ENCODE assay signal across 8 cellular contexts in the genomic region with DNA sequence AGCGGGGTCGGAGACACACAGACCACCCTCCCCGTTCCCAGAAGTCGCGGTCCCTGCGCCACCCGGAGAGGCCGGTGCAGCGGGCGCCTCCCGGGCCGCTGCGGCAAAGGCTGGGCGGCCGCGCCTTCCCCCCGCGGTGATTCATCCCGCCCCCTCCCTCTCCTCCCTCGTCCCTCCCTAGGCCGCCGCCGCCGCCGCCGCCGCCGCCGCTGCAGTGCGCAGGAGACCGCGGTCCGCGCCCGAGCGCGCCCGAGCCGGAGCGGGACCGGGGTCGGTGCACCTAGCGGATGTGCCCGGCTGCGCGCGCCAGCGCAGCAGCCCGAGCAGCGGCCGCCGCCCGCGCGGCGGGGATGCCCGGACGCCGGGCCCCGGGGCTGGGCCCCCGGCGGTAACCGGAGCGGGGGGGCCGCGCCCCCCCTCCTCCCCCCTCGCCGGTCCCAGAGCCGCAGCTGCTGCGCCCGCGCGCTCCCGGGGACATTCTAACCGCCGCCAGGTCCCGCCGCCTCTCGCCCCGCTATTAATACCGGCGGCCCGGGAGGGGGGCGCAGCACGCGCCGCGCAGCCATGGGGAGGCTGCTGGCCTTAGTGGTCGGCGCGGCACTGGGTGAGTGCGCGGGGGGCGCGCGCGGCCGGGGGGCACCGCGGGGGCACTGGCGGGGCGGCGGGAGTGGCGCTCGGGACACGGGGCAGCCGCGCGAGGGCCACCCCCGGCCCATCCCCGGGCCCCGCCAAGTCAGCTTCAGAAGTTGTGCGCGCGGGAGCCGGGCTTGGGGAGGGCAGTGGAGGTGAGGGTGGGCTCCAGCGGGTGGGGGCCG. TPM values are rescaled to one million over a fixed set of nuclear protein-coding genes. Genes with fewer than 3 reads are reported as not detected.
DNase-seq lines count a peak whose midpoint lies in the region; ATAC-seq and TF ChIP-seq lines count a peak whose summit lies in the region.

A gene (plus strand): TSS at position 214 of the 815 bp plus-strand sequence. CDS start 351 bp downstream, at position 565.

- CTCF ChIA-PET in GM10248 (lab: Yijun Ruan, JAX): interaction anchor here (1.7 kb wide), 1 partner anchor 14 kb away, joined by 7 read pairs; no protein-coding TSS in a partner anchor

- H3K27me3 ChIP-seq in muscle layer of colon (ENCODE audit: control insufficient read depth in 1 of 2, insufficient read depth in 2 of 2, low read length in 2 of 2): no peaks in the 10 kb centered on the region

- peak; percentile 54 for DNase-seq in GM10248 (ENCODE audit: extremely low spot score)
- DNase-seq in NCI-H2227 (lab: John Stamatoyannopoulos, UW; ENCODE audit: unreplicated experiment): peak; percentile 97
- DNase-seq in activated T-cell treated with anti-CD3 and anti-CD28 coated beads for 4 hours: peak; percentile 65
- DNase-seq in epithelial cell of esophagus (ENCODE audit: low read depth): peak; percentile 79
- peak; percentile 32 for DNase-seq in stimulated activated CD8-positive, alpha-beta memory T cell treated with anti-CD3 and anti-CD28 coated beads, Interleukin-7, amount 100 ng/mL, for 24 hours (ENCODE audit: low read depth)
- no peak for DNase-seq in SK-N-DZ (ENCODE audit: low spot score)

- H3K4me3 ChIP-seq in epithelial cell of esophagus (ENCODE audit: low read length) (peak within 1 kb of the TSS; percentile 16), muscle layer of colon (ENCODE audit: low read depth in 1 of 2, low read length in 2 of 2) (peak within 1 kb of the TSS; percentile 32 to 58)

- peaks cover 14% of the 10 kb centered on the region for H3K36me3 ChIP-seq in muscle layer of colon (ENCODE audit: insufficient read depth, low read length)

- peak within 1 kb of the TSS; percentile 14 for H3K27ac ChIP-seq in muscle layer of colon (ENCODE audit: low read depth, low read length)

- H3K9ac ChIP-seq in muscle layer of colon (ENCODE audit: low read length): no peak within 1 kb of the TSS

- peaks cover 4% of the 10 kb centered on the region for H3K4me1 ChIP-seq in muscle layer of colon (ENCODE audit: insufficient read depth, low read length)

- TF ChIP-seq CTCF in GM10248 (IDR thresholded peaks at IDR 0.05; ENCODE audit: control extremely low read depth, extremely low read depth, low read depth, missing control alignments) (no peak), epithelial cell of esophagus (IDR thresholded peaks at IDR 0.05; ENCODE audit: insufficient read depth, low read depth, low read length, missing control alignments) (no peak)

- no peak for ATAC-seq in HG03378 (IDR thresholded peaks at IDR 0.05; ENCODE audit: unreplicated experiment)

- POLR2A ChIA-PET in GM10248 (lab: Yijun Ruan, JAX): no interaction called here

- no peaks in the 10 kb centered on the region for H3K9me3 ChIP-seq in muscle layer of colon (ENCODE audit: low read length)

RNA-seq across cellular contexts. Expression of the gene that starts here (rescaled TPM):
- 0.52 and 0.85 TPM in 2 replicates for polyA plus RNA-seq in SK-N-DZ (2014; cell fraction: cytosol; rRNA removed)
- 1.5 and 2.4 TPM in 2 replicates for polyA plus RNA-seq in SK-N-DZ (2014; cell fraction: nucleus; rRNA removed)
